8 cellular contexts compared by ENCODE assay signal in the genomic region with DNA sequence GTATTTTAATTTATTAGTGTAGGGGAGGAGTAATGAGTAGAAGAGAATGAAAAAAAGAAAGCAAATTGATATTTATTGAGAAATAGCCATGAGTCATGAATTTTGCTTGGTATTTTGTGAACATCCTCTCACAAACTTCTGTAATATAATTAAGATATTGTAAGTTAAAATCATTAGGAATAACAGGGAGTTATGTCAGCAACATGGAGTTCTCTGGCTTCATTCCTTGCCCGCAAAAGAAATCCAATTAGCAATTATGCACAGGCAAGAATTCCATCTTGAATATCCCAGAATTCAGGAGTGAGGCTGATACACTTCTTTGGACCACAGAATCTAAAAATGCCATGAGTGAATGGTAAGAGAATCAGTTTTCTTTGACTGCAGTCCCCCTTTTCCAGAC.
"Had no signal": no experiment of that assay in that cellular context is flagged by ENCODE, and none has a peak within 500 bp of the region (broad histone marks: within the 10 kb centered on the region; RNA-seq: fewer than 3 reads in every experiment).

No MANE protein-coding gene starts in this region.

- H3K4me3 Mint-ChIP-seq: H9, IgD-negative memory B cell had no signal

- H3K27me3 Mint-ChIP-seq: IgD-negative memory B cell had no signal

- H3K27ac ChIP-seq: HL-60 had no signal

- FAIRE-seq: H54, HepG2 had no signal

- H3K4me1 Mint-ChIP-seq: IgD-negative memory B cell had no signal

- H3K27ac Mint-ChIP-seq: H9, IgD-negative memory B cell had no signal

- DNase-seq: GOT3, H9, HCEC 1CT, KBM-7 had no signal

- ATAC-seq: HepG2 had no signal
